In the genomic region with DNA sequence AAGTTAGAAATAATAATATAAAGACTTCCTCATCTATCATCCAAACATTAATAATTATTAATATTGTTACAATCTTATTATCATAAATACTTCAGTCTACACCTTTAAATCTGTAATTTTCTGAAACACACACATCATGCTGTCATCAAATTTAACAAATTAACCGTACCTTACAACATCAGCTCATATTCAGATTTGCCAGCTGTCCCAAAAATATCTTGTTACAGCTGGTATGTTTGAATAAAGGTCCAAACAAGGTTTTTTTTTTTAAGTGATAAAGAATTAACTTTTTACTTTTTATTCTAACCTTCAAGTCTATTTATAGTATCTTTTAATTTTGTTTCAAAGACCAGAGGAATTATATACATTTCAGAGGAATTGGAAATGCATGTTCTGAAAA, we compare ENCODE assay signal across 19 cellular contexts.
A peak's percentile ranks its signal among the peaks of the same experiment; 100 is the strongest.
DNase-seq lines count a peak whose midpoint lies in the region; FAIRE-seq and TF ChIP-seq lines count a peak whose summit lies in the region.
"Had no signal": no experiment of that assay in that cellular context is flagged by ENCODE, and none has a peak within 500 bp of the region (broad histone marks: within the 10 kb centered on the region; RNA-seq: fewer than 3 reads in every experiment).

No MANE protein-coding gene starts in this region.

- H3K4me2 ChIP-seq in parathyroid adenoma (ENCODE audit: low read length): no peak overlapping the region
- H3K4me2 ChIP-seq: A549 had no signal

- TF ChIP-seq CTCF in parathyroid adenoma (IDR thresholded peaks at IDR 0.05): no peak
- no peak for TF ChIP-seq CTCF in breast epithelium (IDR thresholded peaks at IDR 0.05)

- H3K79me2 ChIP-seq in parathyroid adenoma: no peaks in the 10 kb centered on the region

- FAIRE-seq in colon (lab: Jason Lieb, UNC): peak; percentile 75
- FAIRE-seq: A549, G401.6, GM12891, GM19239, HepG2 had no signal

- H3K27me3 ChIP-seq in parathyroid adenoma (ENCODE audit: control insufficient read depth, insufficient read depth, low read length) (no peaks in the 10 kb centered on the region), breast epithelium (no peaks in the 10 kb centered on the region)

- H3K27ac ChIP-seq in parathyroid adenoma (no peak overlapping the region), breast epithelium (no peak overlapping the region)
- H3K27ac ChIP-seq: A549, C4-2B, GM23248 had no signal

- no peak overlapping the region for H3K9ac ChIP-seq in parathyroid adenoma
- H3K9ac ChIP-seq: GM23248 had no signal

- H3K4me3 ChIP-seq in parathyroid adenoma (ENCODE audit: low read depth, low read length): no peak overlapping the region
- H3K4me3 ChIP-seq in breast epithelium: no peak overlapping the region
- H3K4me3 ChIP-seq: A549, GM23248, HAP-1 had no signal

- intact Hi-C loops in breast epithelium (cut with DNase I; ENCODE audit: low total_unique reads) (no loop called here), cardiac septum (cut with DNase I) (no loop called here)

- H3K9me3 ChIP-seq in parathyroid adenoma (ENCODE audit: control insufficient read depth, low read length) (no peaks in the 10 kb centered on the region), breast epithelium (no peaks in the 10 kb centered on the region)
- H3K9me3 ChIP-seq: A549, HAP-1 had no signal

- no peaks in the 10 kb centered on the region for H3K36me3 ChIP-seq in parathyroid adenoma (ENCODE audit: control insufficient read depth, insufficient read depth, low read length)
- no peaks in the 10 kb centered on the region for H3K36me3 ChIP-seq in breast epithelium
- H3K36me3 ChIP-seq: HAP-1 had no signal

- H2AFZ ChIP-seq in parathyroid adenoma: peak overlapping the region; percentile 5
- H2AFZ ChIP-seq: GM23248 had no signal

- TF ChIP-seq POLR2A in breast epithelium (IDR thresholded peaks at IDR 0.05): no peak

- peak; percentile 59 for DNase-seq in LHCN-M2 (ENCODE audit: low read depth)
- peak; percentile 37 for DNase-seq in NCI-H1694 treated with DMSO at 0.1 percent for 48 hours (lab: John Stamatoyannopoulos, UW)
- DNase-seq in activated gamma-delta T cell treated with Interleukin-2 at 50 U/mL for 16 hours: no peak
- DNase-seq in breast epithelium (ENCODE audit: low spot score in 2 of 2): no peak
- DNase-seq in cardiac septum (ENCODE audit: low spot score): no peak
- DNase-seq: AML-193; CD4-positive, alpha-beta memory T cell; DMS53; DND-41; GM23248 had no signal

- H3K4me1 ChIP-seq in parathyroid adenoma (peaks cover 2% of the 10 kb centered on the region), breast epithelium (no peaks in the 10 kb centered on the region)
- H3K4me1 ChIP-seq: A549, HAP-1 had no signal

Comparison
In these comparisons a context has a peak if more than half of its experiments do, and no peak if none do; other contexts are left out.
1. DNase-seq: peak in LHCN-M2 (single experiment) and NCI-H1694 treated with DMSO at 0.1 percent for 48 hours (single experiment); none in activated gamma-delta T cell treated with Interleukin-2 at 50 U/mL for 16 hours (single experiment), breast epithelium (0 of 2) and cardiac septum (single experiment).